In genomic region chr14:100585448-100586152, GRCh38 we compare ENCODE assay signal across 9 cellular contexts. TPM values are rescaled to one million over a fixed set of nuclear protein-coding genes. Genes with fewer than 3 reads are reported as not detected.
DNase-seq lines count a peak whose midpoint lies in the region; ATAC-seq and TF ChIP-seq lines count a peak whose summit lies in the region.
"Had no signal": no experiment of that assay in that cellular context is flagged by ENCODE, and none has a peak within 500 bp of the region (broad histone marks: within the 10 kb centered on the region; RNA-seq: fewer than 3 reads in every experiment).

No MANE protein-coding gene starts in this region.

- H3K9me3 Mint-ChIP-seq in activated CD4-positive, alpha-beta T cell treated with anti-CD3 and anti-CD28 coated beads for 36 hours (ENCODE audit: low read depth) = no peaks in the 10 kb centered on the region

- H2AFZ ChIP-seq in Loucy (ENCODE audit: low read length) = no peak overlapping the region

- H3K36me3 Mint-ChIP-seq in activated CD4-positive, alpha-beta T cell treated with anti-CD3 and anti-CD28 coated beads for 36 hours (ENCODE audit: low read depth) = no peaks in the 10 kb centered on the region

- peaks cover 23% of the 10 kb centered on the region for H3K4me1 ChIP-seq in Loucy (ENCODE audit: insufficient read depth, low read length, poor library complexity, severe bottlenecking)

- no peak for ATAC-seq in activated CD4-positive, alpha-beta T cell treated with anti-CD3 and anti-CD28 coated beads for 36 hours
- ATAC-seq in GM18858 (IDR thresholded peaks at IDR 0.05; ENCODE audit: unreplicated experiment) = no peak

- H3K4me1 Mint-ChIP-seq in activated CD4-positive, alpha-beta T cell treated with anti-CD3 and anti-CD28 coated beads for 36 hours = no peaks in the 10 kb centered on the region

- H3K27ac Mint-ChIP-seq in activated CD4-positive, alpha-beta T cell treated with anti-CD3 and anti-CD28 coated beads for 36 hours = no peak overlapping the region

- no peaks in the 10 kb centered on the region for H4K20me1 ChIP-seq in Loucy (ENCODE audit: insufficient read depth, low read length, poor library complexity, severe bottlenecking)

- peak; percentile 3 for DNase-seq in activated CD4-positive, alpha-beta T cell treated with anti-CD3 and anti-CD28 coated beads for 36 hours
- no peak for DNase-seq in activated CD4-positive, alpha-beta T cell treated with anti-CD3 and anti-CD28 coated beads for 48 hours
- peak in 3 of 10 donors; percentile 35 to 45 (median 44) for DNase-seq in dorsolateral prefrontal cortex
- peak in 7 of 10 donors; percentile 6 to 87 (median 32) for DNase-seq in posterior cingulate gyrus
- no peak for DNase-seq in Ammon's horn (ENCODE audit: low spot score)
- DNase-seq in GM19238 (ENCODE audit: insufficient read length, low spot score) = no peak
- DNase-seq: activated gamma-delta T cell treated with Interleukin-2 at 50 U/mL for 16 hours had no signal

- H3K79me2 ChIP-seq in Loucy (ENCODE audit: insufficient read depth, low read length) = no peaks in the 10 kb centered on the region

- H3K27ac ChIP-seq in dorsolateral prefrontal cortex = peak overlapping the region in 43 of 59 donors; percentile 21 to 88 (median 55)

- no peaks in the 10 kb centered on the region for H3K9me2 ChIP-seq in Loucy (replicated peaks; ENCODE audit: low read depth, low read length)

- no peaks in the 10 kb centered on the region for H3K27me3 ChIP-seq in Loucy (ENCODE audit: insufficient read depth, low read length, poor library complexity, severe bottlenecking)
- H3K27me3 ChIP-seq in dorsolateral prefrontal cortex = peaks cover 0 to 32% (median 7%) of the 10 kb centered on the region in 45 donors

- H3K9ac ChIP-seq in Loucy (ENCODE audit: low read depth, low read length, poor library complexity, severe bottlenecking) = peak overlapping the region; percentile 86

- POLR2A ChIA-PET in activated CD4-positive, alpha-beta T cell treated with anti-CD3 and anti-CD28 coated beads for 36 hours (lab: Charles Lee) = interaction anchor here (0.6 kb wide), 1 partner anchor 602 kb away, joined by 3 read pairs; no protein-coding TSS in a partner anchor

- H3F3A ChIP-seq in Loucy (ENCODE audit: low read depth) = peaks cover 3% of the 10 kb centered on the region; the same call in 1 of the 2 replicates

- no peaks in the 10 kb centered on the region for H3K36me3 ChIP-seq in Loucy (ENCODE audit: insufficient read depth, low read length)

- intact Hi-C loops in activated CD4-positive, alpha-beta T cell treated with anti-CD3 and anti-CD28 coated beads for 36 hours (cut with DNase I, micrococcal nuclease) = loop anchor here (1.0 to 5.0 kb wide), 2 partner anchors 57 to 60 kb away; no protein-coding TSS in a partner anchor
- intact Hi-C loops in dorsolateral prefrontal cortex (cut with DNase I) = no loop called here
- intact Hi-C loops in posterior cingulate gyrus (cut with DNase I) = no loop called here

- H3K4me3 ChIP-seq in Loucy (ENCODE audit: low read length, poor library complexity, severe bottlenecking) = peak overlapping the region; percentile 87
- H3K4me3 ChIP-seq in dorsolateral prefrontal cortex = peak overlapping the region in 55 of 59 donors; percentile 36 to 73 (median 59)

- no peaks in the 10 kb centered on the region for H3K9me3 ChIP-seq in Loucy (ENCODE audit: insufficient read depth, low read depth, low read length)

- peaks cover 21% of the 10 kb centered on the region for H3K27me3 Mint-ChIP-seq in activated CD4-positive, alpha-beta T cell treated with anti-CD3 and anti-CD28 coated beads for 36 hours

- peak overlapping the region; percentile 88 for H3K4me2 ChIP-seq in Loucy (ENCODE audit: low read depth, low read length, poor library complexity, severe bottlenecking)

- H3K4me3 Mint-ChIP-seq in activated CD4-positive, alpha-beta T cell treated with anti-CD3 and anti-CD28 coated beads for 36 hours = peak overlapping the region; percentile 66

- TF ChIP-seq CTCF in Loucy (conservative IDR thresholded peaks at IDR 0.05; ENCODE audit: low read length) (no peak), dorsolateral prefrontal cortex (IDR thresholded peaks at IDR 0.05 in 54 of 56, conservative IDR thresholded peaks at IDR 0.05 in 2 of 56; ENCODE audit: low read depth in 1 of 56, partially characterized antibody in 56 of 56) (no peak)

- CTCF ChIA-PET in activated CD4-positive, alpha-beta T cell treated with anti-CD3 and anti-CD28 coated beads for 36 hours (lab: Charles Lee) = no interaction called here

RNA-seq across cellular contexts. Expression of gene BEGAIN, which starts 1.6 kb away (rescaled TPM):
- 1 to 10 TPM; 3.1 to 3.5 TPM for total RNA-seq in activated CD4-positive, alpha-beta T cell treated with anti-CD3 and anti-CD28 coated beads for 36 hours
- 10 to 100 TPM; 12.3 to 70.3 (median 39.4) TPM for total RNA-seq in dorsolateral prefrontal cortex

Comparison
In these comparisons a context has a peak if more than half of its experiments do, and no peak if none do; other contexts are left out.
1. DNase-seq: peak in activated CD4-positive, alpha-beta T cell treated with anti-CD3 and anti-CD28 coated beads for 36 hours (single experiment) and posterior cingulate gyrus (7 of 10); none in activated CD4-positive, alpha-beta T cell treated with anti-CD3 and anti-CD28 coated beads for 48 hours (single experiment), Ammon's horn (single experiment) and GM19238 (single experiment).
2. intact Hi-C loops: an anchor here in activated CD4-positive, alpha-beta T cell treated with anti-CD3 and anti-CD28 coated beads for 36 hours (1.0 to 5.0 kb wide); none called in dorsolateral prefrontal cortex and posterior cingulate gyrus.